ENCODE assay signal across 14 cellular contexts in the genomic region with DNA sequence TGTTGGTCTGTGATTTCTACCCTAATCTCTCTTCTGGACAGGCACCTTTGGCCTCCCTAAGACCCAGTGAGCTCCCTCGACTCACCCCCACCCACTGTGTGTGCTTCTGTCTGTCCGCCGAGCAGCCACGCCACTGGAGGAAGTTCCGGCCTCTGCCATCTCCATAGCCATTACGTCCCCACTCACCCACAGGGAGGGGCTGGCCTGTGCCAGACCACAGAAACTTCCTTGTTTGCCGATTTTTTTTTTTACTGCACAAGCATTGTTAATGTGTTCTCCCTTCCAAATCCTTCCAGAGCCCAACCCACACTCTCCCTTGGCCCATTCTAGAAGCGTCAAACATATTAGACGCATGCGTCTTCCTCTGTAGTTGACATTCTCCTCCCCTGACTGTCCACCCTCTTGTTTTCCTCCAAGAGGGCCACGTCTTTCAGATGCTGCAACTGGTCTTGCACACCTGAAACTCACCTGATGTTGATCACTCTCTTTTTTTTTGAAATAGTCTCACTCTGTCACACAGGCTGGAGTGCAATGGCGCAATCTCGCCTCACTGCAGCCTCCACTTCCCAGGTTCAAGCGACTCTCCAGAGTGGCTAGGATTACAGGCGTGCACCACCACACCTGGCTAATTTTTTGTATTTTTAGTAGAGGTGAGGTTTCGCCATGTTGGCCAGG.
DNase-seq lines count a peak whose midpoint lies in the region; ATAC-seq and TF ChIP-seq lines count a peak whose summit lies in the region.
"Had no signal": no experiment of that assay in that cellular context is flagged by ENCODE, and none has a peak within 500 bp of the region (broad histone marks: within the 10 kb centered on the region; RNA-seq: fewer than 3 reads in every experiment).

No MANE protein-coding gene starts in this region.

- CTCF ChIA-PET in RWPE1 (lab: Yijun Ruan, JAX) = no interaction called here

- H3K36me3 ChIP-seq in left lung (no peaks in the 10 kb centered on the region), stomach (peaks cover 0 to 42% (median 4%) of the 10 kb centered on the region in 4 donors)
- H3K36me3 ChIP-seq: BLaER1 had no signal

- H3K4me1 Mint-ChIP-seq in dendritic cell treated with granulocyte-macrophage colony-stimulating factor and Interleukin-4, amounts not matched to agents 40 ng/mL and 50 ng/mL, for 4 days (ENCODE audit: low read depth) = peaks cover 14% of the 10 kb centered on the region

- no peak for TF ChIP-seq EP300 in stomach (IDR thresholded peaks at IDR 0.05)

- POLR2A ChIA-PET in RWPE1 (lab: Yijun Ruan, JAX; ENCODE audit: low non-redundant PET) = no interaction called here

- no peaks in the 10 kb centered on the region for H3K36me3 Mint-ChIP-seq in dendritic cell treated with granulocyte-macrophage colony-stimulating factor and Interleukin-4, amounts not matched to agents 40 ng/mL and 50 ng/mL, for 4 days (ENCODE audit: low read depth)

- peak overlapping the region; percentile 42 for H3K4me3 Mint-ChIP-seq in dendritic cell treated with granulocyte-macrophage colony-stimulating factor and Interleukin-4, amounts not matched to agents 40 ng/mL and 50 ng/mL, for 4 days
- H3K4me3 Mint-ChIP-seq: T-helper 2 cell treated with Interferon-gamma antibody and Interleukin-4, amounts not matched to agents 5 μg/mL and 100 μg/mL, for 36 hours had no signal

- H3K27ac Mint-ChIP-seq in dendritic cell treated with granulocyte-macrophage colony-stimulating factor and Interleukin-4, amounts not matched to agents 40 ng/mL and 50 ng/mL, for 4 days = peak overlapping the region; percentile 74
- H3K27ac Mint-ChIP-seq: T-helper 2 cell treated with Interferon-gamma antibody and Interleukin-4, amounts not matched to agents 5 μg/mL and 100 μg/mL, for 36 hours had no signal

- intact Hi-C loops in dendritic cell treated with granulocyte-macrophage colony-stimulating factor and Interleukin-4, amounts not matched to agents 40 ng/mL and 50 ng/mL, for 4 days (cut with micrococcal nuclease) = no loop called here
- intact Hi-C loops in left lung (cut with DNase I) (loop anchor here in 1 of 2 donors (10.0 kb wide), 1 partner anchor 70 kb away; the partner anchor contains the start of gene EVA1C), stomach (cut with DNase I; ENCODE audit: low total_unique reads) (no loop called here)

- H3K9me3 ChIP-seq in left lung (no peaks in the 10 kb centered on the region), stomach (no peaks in the 10 kb centered on the region)
- H3K9me3 ChIP-seq: BLaER1 had no signal

- WGBS in stomach, 5 donors = 47 to 65% (median 62%) methylated on average over 16 of the region's 16 CpGs

- no peaks in the 10 kb centered on the region for H3K9me3 Mint-ChIP-seq in dendritic cell treated with granulocyte-macrophage colony-stimulating factor and Interleukin-4, amounts not matched to agents 40 ng/mL and 50 ng/mL, for 4 days
- H3K9me3 Mint-ChIP-seq: T-helper 2 cell treated with Interferon-gamma antibody and Interleukin-4, amounts not matched to agents 5 μg/mL and 100 μg/mL, for 36 hours had no signal

- TF ChIP-seq CTCF in RWPE1 (conservative IDR thresholded peaks at IDR 0.05; ENCODE audit: low read depth) (no peak), left lung (IDR thresholded peaks at IDR 0.05) (no peak), stomach (IDR thresholded peaks at IDR 0.05) (no peak)

- TF ChIP-seq POLR2A in stomach (IDR thresholded peaks at IDR 0.05) = no peak

- H3K27me3 Mint-ChIP-seq in dendritic cell treated with granulocyte-macrophage colony-stimulating factor and Interleukin-4, amounts not matched to agents 40 ng/mL and 50 ng/mL, for 4 days = no peaks in the 10 kb centered on the region

- H3K4me1 ChIP-seq in left lung (peaks cover 8% of the 10 kb centered on the region in 2 donors), stomach (peaks cover 0 to 15% (median 4%) of the 10 kb centered on the region in 4 donors)
- H3K4me1 ChIP-seq: parathyroid adenoma had no signal

- no peak for DNase-seq in RWPE1 (ENCODE audit: low spot score)
- DNase-seq in left lung = peak; percentile 80 to 83
- DNase-seq in stomach = peak; percentile 71
- no peak for DNase-seq in activated CD4-positive, alpha-beta T cell treated with anti-CD3 and anti-CD28 coated beads for 4 hours
- DNase-seq in RKO (ENCODE audit: low spot score) = no peak
- no peak for DNase-seq in SW 1271 (lab: John Stamatoyannopoulos, UW)
- DNase-seq: activated gamma-delta T cell treated with Interleukin-2 at 50 U/mL for 16 hours, NCI-H1930, NCI-H748 treated with DMSO at 0.1 percent for 48 hours had no signal

- ATAC-seq in left lung = peak; percentile 85
- ATAC-seq in GM21360 (IDR thresholded peaks at IDR 0.05; ENCODE audit: unreplicated experiment) = no peak

- H3K27ac ChIP-seq in RWPE1 = peak overlapping the region; percentile 68
- peak overlapping the region; percentile 46 to 63 for H3K27ac ChIP-seq in left lung
- peak overlapping the region in 2 of 5 donors; percentile 54 to 77 for H3K27ac ChIP-seq in stomach
- H3K27ac ChIP-seq: BLaER1, parathyroid adenoma had no signal

- H3K27me3 ChIP-seq in left lung = no peaks in the 10 kb centered on the region
- no peaks in the 10 kb centered on the region for H3K27me3 ChIP-seq in stomach
- H3K27me3 ChIP-seq: BLaER1 had no signal

- no peak overlapping the region for H3K4me3 ChIP-seq in left lung
- H3K4me3 ChIP-seq in stomach = no peak overlapping the region
- H3K4me3 ChIP-seq: BLaER1 had no signal

Comparison
In these comparisons a context has a peak if more than half of its experiments do, and no peak if none do; other contexts are left out.
1. DNase-seq: peak in left lung (2 of 2) and stomach (single experiment); none in RWPE1 (single experiment), activated CD4-positive, alpha-beta T cell treated with anti-CD3 and anti-CD28 coated beads for 4 hours (0 of 2), RKO (single experiment) and SW 1271 (0 of 2).